1 cellular context compared by ENCODE assay signal in the genomic region with DNA sequence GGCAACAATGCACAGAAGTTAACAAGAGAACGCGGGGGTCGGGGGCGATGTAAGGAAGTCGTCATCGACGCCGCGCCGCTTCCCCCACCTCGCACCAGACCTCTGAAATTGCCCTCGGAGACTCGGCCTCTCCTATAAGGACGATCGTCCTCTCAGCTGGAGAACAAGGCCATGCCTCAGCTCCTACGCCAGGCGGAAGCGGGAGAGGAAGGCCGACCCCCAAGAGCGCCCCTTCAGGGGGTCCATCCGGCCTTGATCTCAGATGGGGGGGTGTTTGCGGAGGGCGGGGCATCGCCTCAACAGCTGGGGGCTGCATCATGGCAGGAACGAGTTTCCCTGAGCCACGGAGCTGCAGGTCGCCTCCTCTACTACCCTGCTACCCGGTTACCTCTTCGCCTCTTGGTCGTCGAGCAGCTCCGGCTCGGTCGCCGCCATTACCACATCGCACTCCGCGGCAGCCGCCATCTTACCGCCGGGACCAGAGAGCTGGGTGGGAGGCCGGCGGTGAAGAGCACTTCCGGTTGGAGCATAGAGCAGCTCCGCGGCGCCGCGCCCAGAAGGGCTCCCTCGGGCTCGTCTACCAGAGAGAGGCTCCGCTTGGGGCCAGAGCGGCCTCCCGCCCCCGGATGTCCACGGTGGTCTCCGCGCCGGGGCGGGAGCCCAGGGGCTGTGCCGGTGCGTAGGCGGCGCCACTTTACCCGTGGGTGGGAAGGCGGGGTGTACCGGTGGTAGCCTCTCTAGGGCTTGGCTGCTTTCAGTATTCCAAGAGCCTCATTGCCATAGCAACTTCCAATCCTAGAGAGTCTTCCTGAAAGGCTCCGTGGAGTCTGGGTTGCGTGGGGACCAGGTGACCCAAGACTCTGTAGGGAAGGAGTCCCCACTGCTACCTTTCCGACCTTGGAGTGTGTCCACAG.
TF ChIP-seq lines count a peak whose summit lies in the region.

Gene DNAJC7 (minus strand): TSS at position 488 of the 914 bp plus-strand sequence. CDS start 23 bp downstream, at position 465.

TF ChIP-seq in GM12878, 131 proteins besides CTCF, POLR2A, EP300 and RAD21 (continued from another document and continues in another):
- TF ChIP-seq, protein P1, sequence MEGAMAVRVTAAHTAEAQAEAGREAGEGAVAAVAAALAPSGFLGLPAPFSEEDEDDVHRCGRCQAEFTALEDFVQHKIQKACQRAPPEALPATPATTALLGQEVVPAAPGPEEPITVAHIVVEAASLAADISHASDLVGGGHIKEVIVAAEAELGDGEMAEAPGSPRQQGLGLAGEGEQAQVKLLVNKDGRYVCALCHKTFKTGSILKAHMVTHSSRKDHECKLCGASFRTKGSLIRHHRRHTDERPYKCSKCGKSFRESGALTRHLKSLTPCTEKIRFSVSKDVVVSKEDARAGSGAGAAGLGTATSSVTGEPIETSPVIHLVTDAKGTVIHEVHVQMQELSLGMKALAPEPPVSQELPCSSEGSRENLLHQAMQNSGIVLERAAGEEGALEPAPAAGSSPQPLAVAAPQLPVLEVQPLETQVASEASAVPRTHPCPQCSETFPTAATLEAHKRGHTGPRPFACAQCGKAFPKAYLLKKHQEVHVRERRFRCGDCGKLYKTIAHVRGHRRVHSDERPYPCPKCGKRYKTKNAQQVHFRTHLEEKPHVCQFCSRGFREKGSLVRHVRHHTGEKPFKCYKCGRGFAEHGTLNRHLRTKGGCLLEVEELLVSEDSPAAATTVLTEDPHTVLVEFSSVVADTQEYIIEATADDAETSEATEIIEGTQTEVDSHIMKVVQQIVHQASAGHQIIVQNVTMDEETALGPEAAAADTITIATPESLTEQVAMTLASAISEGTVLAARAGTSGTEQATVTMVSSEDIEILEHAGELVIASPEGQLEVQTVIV (IDR thresholded peaks at IDR 0.05; ENCODE audit: borderline replicate concordance, partially characterized antibody) = peak; percentile 31
- peak; percentile 69; the same call in 1 of the 2 replicates for TF ChIP-seq DPF2 (IDR thresholded peaks at IDR 0.05)
- peak; percentile 76 for TF ChIP-seq POU2F2 (IDR thresholded peaks at IDR 0.05; ENCODE audit: borderline replicate concordance, low read depth, low read length)
- TF ChIP-seq ZZZ3 (IDR thresholded peaks at IDR 0.05; ENCODE audit: control insufficient read depth, insufficient read length, low read depth) = no peak
- peak; percentile 96 for TF ChIP-seq IKZF1 (conservative IDR thresholded peaks at IDR 0.05)
- peak; percentile 87 for TF ChIP-seq GABPA (IDR thresholded peaks at IDR 0.05; ENCODE audit: low read depth)
- 0 out of 2 replicates have a peak, but pooled peaks have one; percentile 20 for TF ChIP-seq MTA3 (IDR thresholded peaks at IDR 0.05; ENCODE audit: borderline replicate concordance, low read length)
- 0 out of 2 replicates have a peak, but pooled peaks have one; percentile 7 for TF ChIP-seq NR2F1 (conservative IDR thresholded peaks at IDR 0.05)
- TF ChIP-seq ZBTB11 (CRISPR knock-in tag; IDR thresholded peaks at IDR 0.05) = peak; percentile 71
- TF ChIP-seq JUNB (IDR thresholded peaks at IDR 0.05) = no peak
- TF ChIP-seq RAD51 (IDR thresholded peaks at IDR 0.05) = peak; percentile 36; the same call in 1 of the 2 replicates
- TF ChIP-seq BCL11A (IDR thresholded peaks at IDR 0.05; ENCODE audit: low read depth, low read length) = no peak
- TF ChIP-seq NR2C2 (IDR thresholded peaks at IDR 0.05; ENCODE audit: borderline replicate concordance, control insufficient read depth, insufficient read length, low read depth) = no peak
- TF ChIP-seq MEF2A (IDR thresholded peaks at IDR 0.05; ENCODE audit: insufficient read depth, low read depth, low read length) = peak; percentile 37; the same call in 1 of the 2 replicates
- peak; percentile 18 for TF ChIP-seq RELA (IDR thresholded peaks at IDR 0.05; ENCODE audit: borderline replicate concordance, partially characterized antibody)
- TF ChIP-seq RUNX3 (IDR thresholded peaks at IDR 0.05; ENCODE audit: low read length) = peak; percentile 79
- TF ChIP-seq MEF2B (IDR thresholded peaks at IDR 0.05; ENCODE audit: partially characterized antibody, poor library complexity, severe bottlenecking) = peak; percentile 37
- no peak for TF ChIP-seq MYC (IDR thresholded peaks at IDR 0.05; ENCODE audit: insufficient read depth, insufficient read length, insufficient replicate concordance, low read length, severe bottlenecking)
- no peak for TF ChIP-seq ZNF384 (IDR thresholded peaks at IDR 0.05; ENCODE audit: borderline replicate concordance, low read depth, low read length)
- peak in 1 of 2 experiments; percentile 49; a peak in 2 of 4 replicates for TF ChIP-seq BHLHE40 (IDR thresholded peaks at IDR 0.05; ENCODE audit: borderline replicate concordance in 1 of 2, low read depth in 2 of 2, low read length in 1 of 2)
- no peak for TF ChIP-seq E2F8 (IDR thresholded peaks at IDR 0.05; ENCODE audit: low read depth, partially characterized antibody)
- peak; percentile 35; the same call in 1 of the 2 replicates for TF ChIP-seq EED (IDR thresholded peaks at IDR 0.05; ENCODE audit: low read depth)
- TF ChIP-seq MLLT1 (IDR thresholded peaks at IDR 0.05) = peak; percentile 94
- peak; percentile 86 for TF ChIP-seq PML (IDR thresholded peaks at IDR 0.05; ENCODE audit: low read length)
- 0 out of 2 replicates have a peak, but pooled peaks have one; percentile 21 for TF ChIP-seq SPI1 (IDR thresholded peaks at IDR 0.05; ENCODE audit: borderline replicate concordance, insufficient read depth, low read depth, low read length)
- peak; percentile 99 for TF ChIP-seq YY1 (IDR thresholded peaks at IDR 0.05; ENCODE audit: low read depth, low read length)
- TF ChIP-seq IRF4 (IDR thresholded peaks at IDR 0.05; ENCODE audit: low read depth, low read length) = 0 out of 2 replicates have a peak, but pooled peaks have one; percentile 6
- TF ChIP-seq NFIC (IDR thresholded peaks at IDR 0.05; ENCODE audit: low read depth, low read length) = no peak
- peak; percentile 99 for TF ChIP-seq TAF1 (IDR thresholded peaks at IDR 0.05; ENCODE audit: borderline replicate concordance, low read depth, low read length)
- peak; percentile 79; the same call in 1 of the 2 replicates for TF ChIP-seq NBN (IDR thresholded peaks at IDR 0.05)
- peak; percentile 89; the same call in 1 of the 2 replicates for TF ChIP-seq ZNF207 (IDR thresholded peaks at IDR 0.05; ENCODE audit: borderline replicate concordance)
- peak; percentile 31 for TF ChIP-seq KLF5 (IDR thresholded peaks at IDR 0.05; ENCODE audit: partially characterized antibody)
- peak; percentile 57 for TF ChIP-seq CREB1 (IDR thresholded peaks at IDR 0.05; ENCODE audit: low read depth)
- TF ChIP-seq, protein P2, sequence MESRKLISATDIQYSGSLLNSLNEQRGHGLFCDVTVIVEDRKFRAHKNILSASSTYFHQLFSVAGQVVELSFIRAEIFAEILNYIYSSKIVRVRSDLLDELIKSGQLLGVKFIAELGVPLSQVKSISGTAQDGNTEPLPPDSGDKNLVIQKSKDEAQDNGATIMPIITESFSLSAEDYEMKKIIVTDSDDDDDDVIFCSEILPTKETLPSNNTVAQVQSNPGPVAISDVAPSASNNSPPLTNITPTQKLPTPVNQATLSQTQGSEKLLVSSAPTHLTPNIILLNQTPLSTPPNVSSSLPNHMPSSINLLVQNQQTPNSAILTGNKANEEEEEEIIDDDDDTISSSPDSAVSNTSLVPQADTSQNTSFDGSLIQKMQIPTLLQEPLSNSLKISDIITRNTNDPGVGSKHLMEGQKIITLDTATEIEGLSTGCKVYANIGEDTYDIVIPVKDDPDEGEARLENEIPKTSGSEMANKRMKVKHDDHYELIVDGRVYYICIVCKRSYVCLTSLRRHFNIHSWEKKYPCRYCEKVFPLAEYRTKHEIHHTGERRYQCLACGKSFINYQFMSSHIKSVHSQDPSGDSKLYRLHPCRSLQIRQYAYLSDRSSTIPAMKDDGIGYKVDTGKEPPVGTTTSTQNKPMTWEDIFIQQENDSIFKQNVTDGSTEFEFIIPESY (IDR thresholded peaks at IDR 0.05) = no peak
- TF ChIP-seq SIN3A (IDR thresholded peaks at IDR 0.05; ENCODE audit: low read depth, low read length) = peak; percentile 65
- peak; percentile 33; the same call in 1 of the 2 replicates for TF ChIP-seq MTA2 (IDR thresholded peaks at IDR 0.05; ENCODE audit: low read depth)
- TF ChIP-seq ELK1 (IDR thresholded peaks at IDR 0.05; ENCODE audit: low read depth, low read length) = peak; percentile 85
- 0 out of 2 replicates have a peak, but pooled peaks have one; percentile 15 for TF ChIP-seq E2F4 (IDR thresholded peaks at IDR 0.05; ENCODE audit: low read depth, low read length)
- TF ChIP-seq EGR1 (IDR thresholded peaks at IDR 0.05; ENCODE audit: borderline replicate concordance in 1 of 2, low read depth in 2 of 2, low read length in 2 of 2) = peak; percentile 73 to 100
- TF ChIP-seq IRF3 (IDR thresholded peaks at IDR 0.05) = no peak
- TF ChIP-seq SMAD5 (IDR thresholded peaks at IDR 0.05; ENCODE audit: low read depth) = peak; percentile 72; the same call in 1 of the 2 replicates
- TF ChIP-seq SMAD1 (IDR thresholded peaks at IDR 0.05; ENCODE audit: low read depth, partially characterized antibody) = no peak
- peak; percentile 59 for TF ChIP-seq SP1 (IDR thresholded peaks at IDR 0.05; ENCODE audit: low read depth, low read length)
- peak; percentile 96 for TF ChIP-seq POLR2AphosphoS5 (IDR thresholded peaks at IDR 0.05; ENCODE audit: low read length)
